8 cellular contexts compared by ENCODE assay signal in genomic region chr17:29619251-29619650, GRCh38. TPM values are rescaled to one million over a fixed set of nuclear protein-coding genes. Genes with fewer than 3 reads are reported as not detected.
DNase-seq lines count a peak whose midpoint lies in the region; TF ChIP-seq lines count a peak whose summit lies in the region.

No MANE protein-coding gene starts in this region.

- H3K9me3 ChIP-seq in stomach: no peaks in the 10 kb centered on the region

- H3K4me1 ChIP-seq in stomach: peaks cover 55 to 74% (median 64%) of the 10 kb centered on the region in 4 donors

- TF ChIP-seq CTCF in stomach (IDR thresholded peaks at IDR 0.05): no peak

- no peaks in the 10 kb centered on the region for H3K36me3 ChIP-seq in stomach

- H3K27me3 ChIP-seq in stomach: peaks cover 0 to 51% (median 26%) of the 10 kb centered on the region in 3 donors

- TF ChIP-seq EP300 in stomach (IDR thresholded peaks at IDR 0.05): no peak

- no peak overlapping the region for H3K4me3 ChIP-seq in stomach

- intact Hi-C loops in stomach (cut with DNase I; ENCODE audit: low total_unique reads): no loop called here

- DNase-seq in stimulated activated CD4-positive, alpha-beta T cell treated with anti-CD3 and anti-CD28 coated beads, Interleukin-1b, Interleukin-23, amount 100 ng/mL, for 48 hours: peak; percentile 27
- no peak for DNase-seq in stimulated activated CD4-positive, alpha-beta T cell treated with anti-CD3 and anti-CD28 coated beads, Interleukin-4, amount 100 ng/mL, for 4 hours
- DNase-seq in NCI-H748 (lab: John Stamatoyannopoulos, UW; ENCODE audit: unreplicated experiment) (peak; percentile 55), fibroblast of peridontal ligament (ENCODE audit: extremely low read depth) (peak; percentile 33), stomach (no peak), HuH-7.5 (ENCODE audit: low spot score) (no peak), NCI-H1092 treated with DMSO at 0.1 percent for 48 hours (lab: John Stamatoyannopoulos, UW) (no peak), cerebellum (ENCODE audit: low spot score) (no peak)

- no peak overlapping the region for H3K27ac ChIP-seq in stomach

- no peak for TF ChIP-seq POLR2A in stomach (IDR thresholded peaks at IDR 0.05)

RNA-seq across cellular contexts. Expression of gene CORO6, which starts 3.5 kb away (rescaled TPM):
- total RNA-seq in stomach (10 to 100 TPM in 4 of 5 donors, 1 to 10 TPM in 1; 6.4 to 53.1 (median 20.6) TPM), cerebellum (1.3 TPM)
- polyA plus RNA-seq in stomach: 10 to 100 TPM in 1 of 3 donors, 1 to 10 TPM in 2; 1.1 to 17.5 (median 1.4) TPM

RNA-seq across cellular contexts. Expression of gene ANKRD13B, which starts 26.3 kb away (rescaled TPM):
- total RNA-seq in stomach: 10 to 100 TPM in 1 of 5 donors, 1 to 10 TPM in 3, not detected in 1; 1.8 to 12.3 (median 5.6) TPM
- polyA plus RNA-seq in stomach: 1 to 10 TPM; 2.6 to 4.2 (median 2.9) TPM
- total RNA-seq in cerebellum: 28.6 TPM

RNA-seq across cellular contexts. Expression of gene GIT1, which starts 29.8 kb away (rescaled TPM):
- total RNA-seq in stomach (10 to 100 TPM; 23.7 to 67.2 (median 34.3) TPM), cerebellum (35.7 TPM)
- polyA plus RNA-seq in stomach: 10 to 100 TPM; 17.7 to 26.4 (median 18.9) TPM

RNA-seq across cellular contexts. Expression of gene TP53I13, which starts 50.8 kb away (rescaled TPM):
- total RNA-seq in stomach (100 to 1,000 TPM in 1 of 5 donors, 10 to 100 TPM in 4; 27.7 to 299 (median 79.5) TPM), cerebellum (11.7 TPM)
- polyA plus RNA-seq in stomach: 10 to 100 TPM; 39.7 to 83.0 (median 46.0) TPM

RNA-seq across cellular contexts. Expression of gene ABHD15, which starts 52.4 kb away (rescaled TPM):
- 10 to 100 TPM in 2 of 5 donors, 1 to 10 TPM in 2, under 1 TPM in 1; 0.58 to 17.4 (median 9.9) TPM for total RNA-seq in stomach
- polyA plus RNA-seq in stomach: 1 to 10 TPM; 3.1 to 5.0 (median 3.7) TPM
- 1.8 TPM for total RNA-seq in cerebellum

Comparison
In these comparisons a context has a peak if more than half of its experiments do, and no peak if none do; other contexts are left out.
1. DNase-seq: peak in stimulated activated CD4-positive, alpha-beta T cell treated with anti-CD3 and anti-CD28 coated beads, Interleukin-1b, Interleukin-23, amount 100 ng/mL, for 48 hours (single experiment), NCI-H748 (single experiment) and fibroblast of peridontal ligament (single experiment); none in stimulated activated CD4-positive, alpha-beta T cell treated with anti-CD3 and anti-CD28 coated beads, Interleukin-4, amount 100 ng/mL, for 4 hours (0 of 2), stomach (single experiment), HuH-7.5 (single experiment), NCI-H1092 treated with DMSO at 0.1 percent for 48 hours (single experiment) and cerebellum (single experiment).